ENCODE assay signal across 26 cellular contexts in the genomic region with DNA sequence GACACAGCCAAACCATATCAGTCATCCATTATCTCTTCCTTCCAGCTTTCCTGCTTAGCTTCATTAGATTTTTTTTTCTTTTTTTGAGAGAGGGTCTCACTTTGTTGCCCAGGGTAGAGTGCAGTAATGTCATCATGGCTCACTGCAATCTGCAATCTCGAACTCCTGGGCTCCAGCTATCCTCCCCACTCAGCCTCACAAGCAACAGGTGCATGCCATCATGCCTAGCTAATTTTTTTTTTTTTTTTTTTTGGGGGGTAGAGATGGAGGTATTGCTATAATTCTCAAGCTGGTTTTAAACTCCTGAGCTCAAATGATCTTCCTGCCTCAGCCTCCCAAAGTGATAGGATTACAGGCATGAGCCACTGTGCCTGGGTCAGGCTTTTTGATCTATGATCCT.
"Had no signal": no experiment of that assay in that cellular context is flagged by ENCODE, and none has a peak within 500 bp of the region (broad histone marks: within the 10 kb centered on the region; RNA-seq: fewer than 3 reads in every experiment).

No MANE protein-coding gene starts in this region.

- H3K36me3 Mint-ChIP-seq: natural killer cell; stimulated activated effector memory CD8-positive, alpha-beta T cell treated with anti-CD3 and anti-CD28 coated beads, Interleukin-12 subunit alpha, Interleukin-12 subunit beta, amount 100 ng/mL, for 72 hours; stimulated activated naive B cell treated with anti-CD40 and anti-IgM and Interleukin-4, amounts not matched to agents 10 μg/mL and 1 μg/mL and 100 μg/mL, for 72 hours had no signal

- DNase-seq: natural killer cell; nucleus accumbens; pancreas; right cardiac atrium; right lobe of liver; sigmoid colon; small intestine; stimulated activated CD4-positive, alpha-beta T cell treated with anti-CD3 and anti-CD28 coated beads, Interleukin-15, amount 100 ng/mL, for 24 hours; stimulated activated CD4-positive, alpha-beta T cell treated with anti-CD3 and anti-CD28 coated beads, Interleukin-2, amount 100 ng/mL, for 24 hours; stimulated activated CD4-positive, alpha-beta T cell treated with anti-CD3 and anti-CD28 coated beads, Interleukin-2, amount 100 ng/mL, for 48 hours; stimulated activated CD4-positive, alpha-beta T cell treated with anti-CD3 and anti-CD28 coated beads, Interleukin-4, amount 100 ng/mL, for 24 hours; stimulated activated naive B cell treated with anti-CD40 and anti-IgM and Interleukin-4, amounts not matched to agents 10 μg/mL and 1 μg/mL and 100 μg/mL, for 72 hours; stimulated activated naive CD4-positive, alpha-beta T cell treated with Interleukin-2 at 50 U/mL for 16 hours; stomach; thyroid gland; trophoblast cell; upper lobe of left lung had no signal

- H3K9me3 ChIP-seq: neutrophil, pancreas, prostate gland, right lobe of liver, sigmoid colon, stomach, thoracic aorta, thyroid gland, tibial nerve, upper lobe of left lung, vagina had no signal

- H3K36me3 ChIP-seq: neutrophil, pancreas, prostate gland, right lobe of liver, sigmoid colon, stomach, thoracic aorta, thyroid gland, tibial nerve, upper lobe of left lung, vagina had no signal

- FAIRE-seq: pancreas, small intestine, urothelium cell line had no signal

- H3K4me1 Mint-ChIP-seq: natural killer cell had no signal

- H3K4me3 Mint-ChIP-seq: natural killer cell; nephron; stimulated activated effector memory CD8-positive, alpha-beta T cell treated with anti-CD3 and anti-CD28 coated beads, Interleukin-12 subunit alpha, Interleukin-12 subunit beta, amount 100 ng/mL, for 72 hours; stimulated activated naive B cell treated with anti-CD40 and anti-IgM and Interleukin-4, amounts not matched to agents 10 μg/mL and 1 μg/mL and 100 μg/mL, for 72 hours; stimulated activated naive CD8-positive, alpha-beta T cell treated with anti-CD3 and anti-CD28 coated beads, Interleukin-15, Interleukin-2, amounts not matched to agents 100 ng/mL and 50 ng/mL, for 24 hours had no signal

- H3K27ac Mint-ChIP-seq: natural killer cell; nephron; stimulated activated effector memory CD8-positive, alpha-beta T cell treated with anti-CD3 and anti-CD28 coated beads, Interleukin-12 subunit alpha, Interleukin-12 subunit beta, amount 100 ng/mL, for 72 hours; stimulated activated naive B cell treated with anti-CD40 and anti-IgM and Interleukin-4, amounts not matched to agents 10 μg/mL and 1 μg/mL and 100 μg/mL, for 72 hours; stimulated activated naive CD8-positive, alpha-beta T cell treated with anti-CD3 and anti-CD28 coated beads, Interleukin-15, Interleukin-2, amounts not matched to agents 100 ng/mL and 50 ng/mL, for 24 hours had no signal

- ATAC-seq: natural killer cell; pancreas; right cardiac atrium; right lobe of liver; stimulated activated effector memory CD8-positive, alpha-beta T cell treated with anti-CD3 and anti-CD28 coated beads, Interleukin-12 subunit alpha, Interleukin-12 subunit beta, amount 100 ng/mL, for 72 hours; stimulated activated naive B cell treated with anti-CD40 and anti-IgM and Interleukin-4, amounts not matched to agents 10 μg/mL and 1 μg/mL and 100 μg/mL, for 72 hours had no signal

- H3K27ac ChIP-seq: neutrophil, pancreas, prostate gland, right lobe of liver, sigmoid colon, stomach, thoracic aorta, thyroid gland, tibial nerve, upper lobe of left lung, vagina had no signal

- H3K4me3 ChIP-seq: pancreas, prostate gland, right lobe of liver, sigmoid colon, stomach, thoracic aorta, thyroid gland, tibial nerve, upper lobe of left lung, vagina had no signal

- H3K27me3 ChIP-seq: neutrophil, pancreas, right lobe of liver, sigmoid colon, stomach, thyroid gland, tibial nerve, upper lobe of left lung, vagina had no signal

- H3K4me1 ChIP-seq: pancreas, prostate gland, right lobe of liver, thyroid gland, tibial nerve, upper lobe of left lung, vagina had no signal

- H3K9me3 Mint-ChIP-seq: natural killer cell; nephron; stimulated activated effector memory CD8-positive, alpha-beta T cell treated with anti-CD3 and anti-CD28 coated beads, Interleukin-12 subunit alpha, Interleukin-12 subunit beta, amount 100 ng/mL, for 72 hours; stimulated activated naive CD8-positive, alpha-beta T cell treated with anti-CD3 and anti-CD28 coated beads, Interleukin-15, Interleukin-2, amounts not matched to agents 100 ng/mL and 50 ng/mL, for 24 hours had no signal
